ENCODE assay signal across 22 cellular contexts in the genomic region with DNA sequence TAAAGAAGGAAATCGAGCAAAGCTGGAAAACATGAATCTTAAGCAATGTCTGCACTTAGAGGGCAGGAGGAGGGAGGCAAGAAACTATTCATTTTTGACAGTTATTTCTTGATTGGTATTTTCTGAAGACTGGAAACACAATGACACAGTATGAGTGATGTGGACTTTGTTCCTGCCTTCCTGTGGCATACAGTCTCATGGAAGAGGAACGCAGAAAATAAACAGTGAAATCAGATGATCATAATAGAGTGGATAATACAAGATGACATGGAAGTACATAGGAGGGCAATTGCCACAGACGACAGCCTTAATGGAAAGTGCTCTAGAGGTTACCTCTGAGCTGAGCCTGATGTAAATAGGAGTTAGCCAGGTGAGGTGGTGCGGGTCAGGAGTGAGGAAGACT.
DNase-seq lines count a peak whose midpoint lies in the region; ATAC-seq, FAIRE-seq and TF ChIP-seq lines count a peak whose summit lies in the region.
"Had no signal": no experiment of that assay in that cellular context is flagged by ENCODE, and none has a peak within 500 bp of the region (broad histone marks: within the 10 kb centered on the region; RNA-seq: fewer than 3 reads in every experiment).

No MANE protein-coding gene starts in this region.

- H3K27ac ChIP-seq in A549 (peak overlapping the region; percentile 80 to 89), Peyer's patch (peak overlapping the region in 3 of 4 donors; percentile 32 to 73 (median 56)), parathyroid adenoma (no peak overlapping the region), tibial nerve (no peak overlapping the region)
- H3K27ac ChIP-seq: RWPE1 had no signal

- H3K36me3 ChIP-seq in Peyer's patch (no peaks in the 10 kb centered on the region), parathyroid adenoma (ENCODE audit: control insufficient read depth, insufficient read depth, low read length) (no peaks in the 10 kb centered on the region), tibial nerve (no peaks in the 10 kb centered on the region)
- H3K36me3 ChIP-seq: BE2C had no signal

- H3K9me3 ChIP-seq in A549 (no peaks in the 10 kb centered on the region), Peyer's patch (no peaks in the 10 kb centered on the region), parathyroid adenoma (ENCODE audit: control insufficient read depth, low read length) (no peaks in the 10 kb centered on the region), tibial nerve (no peaks in the 10 kb centered on the region)
- H3K9me3 ChIP-seq: BE2C, Caco-2 had no signal

- TF ChIP-seq CTCF in A549 (IDR thresholded peaks at IDR 0.05) (no peak), Peyer's patch (IDR thresholded peaks at IDR 0.05) (no peak), fibroblast of pulmonary artery (IDR thresholded peaks at IDR 0.05; ENCODE audit: low read length, missing control alignments) (no peak), parathyroid adenoma (IDR thresholded peaks at IDR 0.05) (no peak), tibial nerve (IDR thresholded peaks at IDR 0.05) (no peak)

- POLR2A ChIA-PET in A549 (lab: Yijun Ruan, JAX) = interaction anchor here (1.1 kb wide), 1 partner anchor 169 kb away, joined by 8 read pairs; no protein-coding TSS in a partner anchor

- H3K27me3 ChIP-seq in Peyer's patch (no peaks in the 10 kb centered on the region), parathyroid adenoma (ENCODE audit: control insufficient read depth, insufficient read depth, low read length) (no peaks in the 10 kb centered on the region), tibial nerve (no peaks in the 10 kb centered on the region)
- H3K27me3 ChIP-seq: BE2C had no signal

- no peak overlapping the region for H3K4me3 ChIP-seq in A549
- no peak overlapping the region for H3K4me3 ChIP-seq in Peyer's patch
- no peak overlapping the region for H3K4me3 ChIP-seq in fibroblast of pulmonary artery (replicated peaks; ENCODE audit: low read depth, low read length)
- no peak overlapping the region for H3K4me3 ChIP-seq in parathyroid adenoma (ENCODE audit: low read depth, low read length)
- H3K4me3 ChIP-seq in tibial nerve = no peak overlapping the region
- H3K4me3 ChIP-seq: GM23338 had no signal

- CTCF ChIA-PET in A549 (lab: Yijun Ruan, JAX) = interaction anchor here (1.1 to 1.3 kb wide), 2 partner anchors 9 to 48 kb away, joined by 3 to 8 read pairs; no protein-coding TSS in a partner anchor

- peak overlapping the region; percentile 58 for H3K4me2 ChIP-seq in A549
- H3K4me2 ChIP-seq in parathyroid adenoma (ENCODE audit: low read length) = no peak overlapping the region
- H3K4me2 ChIP-seq: GM23338 had no signal

- FAIRE-seq in A549 (lab: Jason Lieb, UNC) (no peak), H54 (lab: Jason Lieb, UNC) (no peak)

- ATAC-seq in A549 (peak; percentile 82 to 87), HG03108 (IDR thresholded peaks at IDR 0.05; ENCODE audit: unreplicated experiment) (no peak)
- ATAC-seq: GM23338, HCT116 had no signal

- peak in 1 of 2 experiments; percentile 83 for DNase-seq in A549 (ENCODE audit: low read depth in 1 of 2, low spot score in 1 of 2)
- no peak for DNase-seq in Peyer's patch
- peak; percentile 34 for DNase-seq in fibroblast of pulmonary artery (ENCODE audit: low read depth)
- DNase-seq in tibial nerve (ENCODE audit: low spot score in 2 of 2) = no peak
- DNase-seq in H54 (ENCODE audit: insufficient read length, low spot score) = no peak
- DNase-seq in stimulated activated CD4-positive, alpha-beta T cell treated with anti-CD3 and anti-CD28 coated beads, Interleukin-2, amount 100 ng/mL, for 24 hours = no peak
- DNase-seq: 8988T; BE2C; CD4-positive, alpha-beta T cell; GDM1; KG1; NCI-H1105 treated with DMSO at 0.1 percent for 48 hours; NCI-H1694; NCI-H510A treated with DMSO at 0.1 percent for 48 hours; NCI-H82; SIG-M5 had no signal

- TF ChIP-seq RAD21 in A549 (conservative IDR thresholded peaks at IDR 0.05 in 1 of 2, IDR thresholded peaks at IDR 0.05 in 1 of 2) = peak in 1 of 2 experiments; percentile 30; a peak in 1 of 5 replicates

- H3K4me1 ChIP-seq in A549 (peaks cover 54% of the 10 kb centered on the region), Peyer's patch (peaks cover 0 to 40% (median 2%) of the 10 kb centered on the region in 4 donors), parathyroid adenoma (peaks cover 29% of the 10 kb centered on the region), tibial nerve (peaks cover 0 to 25% (median 16%) of the 10 kb centered on the region in 4 donors)
- H3K4me1 ChIP-seq: BE2C had no signal

- H2AFZ ChIP-seq in parathyroid adenoma = peak overlapping the region; percentile 12

- 10% methylated on average over 4 of the region's 4 CpGs for WGBS in A549 (ENCODE audit: missing lambda C conversion rate)
- WGBS in tibial nerve, 2 donors = 76 to 83% methylated on average over 4 of the region's 4 CpGs

- TF ChIP-seq POLR2A in A549 (IDR thresholded peaks at IDR 0.05; ENCODE audit: low read length) (no peak), Peyer's patch (IDR thresholded peaks at IDR 0.05) (no peak), tibial nerve (IDR thresholded peaks at IDR 0.05) (no peak), H54 (IDR thresholded peaks at IDR 0.05; ENCODE audit: low read depth, low read length) (no peak)

- no peaks in the 10 kb centered on the region for H3K79me2 ChIP-seq in parathyroid adenoma

- TF ChIP-seq EP300 in A549 (IDR thresholded peaks at IDR 0.05) (peak; percentile 49 to 63; a peak in 2 of 5 replicates), tibial nerve (IDR thresholded peaks at IDR 0.05) (no peak)

- H3K9ac ChIP-seq in parathyroid adenoma = no peak overlapping the region

TF ChIP-seq in A549, 52 proteins besides CTCF, POLR2A, EP300 and RAD21:
- peak; percentile 78 for TF ChIP-seq JUNB (IDR thresholded peaks at IDR 0.05)
- peak; percentile 63 for TF ChIP-seq FOSL2 (IDR thresholded peaks at IDR 0.05)
- TF ChIP-seq FOSL2 (CRISPR knock-in tag; IDR thresholded peaks at IDR 0.05) = peak; percentile 87
- TF ChIP-seq CEBPB (IDR thresholded peaks at IDR 0.05) = peak in 1 of 2 experiments; percentile 50; a peak in 1 of 4 replicates
- peak; percentile 44 to 58; a peak in 2 of 5 replicates for TF ChIP-seq JUN (IDR thresholded peaks at IDR 0.05)
- 0 out of 3 replicates have a peak, but pooled peaks have one; percentile 46 for TF ChIP-seq BCL3 (IDR thresholded peaks at IDR 0.05)
- TF ChIP-seq KDM1A (IDR thresholded peaks at IDR 0.05; ENCODE audit: low read depth) = no peak
- peak; percentile 58; the same call in 1 of the 2 replicates for TF ChIP-seq MAX (IDR thresholded peaks at IDR 0.05)
- peak; percentile 75 for TF ChIP-seq GATA3 (IDR thresholded peaks at IDR 0.05; ENCODE audit: borderline replicate concordance)
- no peak for TF ChIP-seq KDM5A (IDR thresholded peaks at IDR 0.05)
- TF ChIP-seq SMC3 (IDR thresholded peaks at IDR 0.05) = 0 out of 3 replicates have a peak, but pooled peaks have one; percentile 21
TF ChIP-seq in A549: peak in this region for 8.

Comparison
In these comparisons a context has a peak if more than half of its experiments do, and no peak if none do; other contexts are left out.
1. H3K27ac ChIP-seq: peak in A549 (2 of 2) and Peyer's patch (3 of 4); none in parathyroid adenoma (single experiment) and tibial nerve (0 of 4).